ENCODE assay signal across 10 cellular contexts in genomic region chr20:46606817-46607190, GRCh38. TPM values are rescaled to one million over a fixed set of nuclear protein-coding genes. Genes with fewer than 3 reads are reported as not detected.
"Had no signal": no experiment of that assay in that cellular context is flagged by ENCODE, and none has a peak within 500 bp of the region (broad histone marks: within the 10 kb centered on the region; RNA-seq: fewer than 3 reads in every experiment).

No MANE protein-coding gene starts in this region.

- H3K27ac ChIP-seq: GM23248 had no signal

- H3K9me3 ChIP-seq: HAP-1 had no signal

- H3K27ac Mint-ChIP-seq: HFFc6, IgD-negative memory B cell had no signal

- H2AFZ ChIP-seq: GM23248 had no signal

- H3K36me3 ChIP-seq: HAP-1 had no signal

- H3K9ac ChIP-seq: GM23248 had no signal

- H3K27me3 Mint-ChIP-seq: IgD-negative memory B cell had no signal

- H3K4me3 Mint-ChIP-seq: HFFc6, IgD-negative memory B cell had no signal

- ATAC-seq: HCT116 had no signal

- H3K4me3 ChIP-seq: GM23248, HAP-1 had no signal

- H3K4me1 ChIP-seq: HAP-1 had no signal

- DNase-seq: GM23248, GOT3, H7, HFFc6, KG1 had no signal

RNA-seq across cellular contexts. Expression of gene SLC13A3, which starts 44.5 kb away (rescaled TPM):
- total RNA-seq: H4, HT-29 had no signal
- polyA plus RNA-seq: IgD-negative memory B cell had no signal

RNA-seq across cellular contexts. Expression of gene OCSTAMP, which starts 56.4 kb away (rescaled TPM):
- total RNA-seq: GM23248, H4, H7, HFFc6, HT-29 had no signal
- polyA plus RNA-seq: GM23248, IgD-negative memory B cell had no signal
